Comparison of ENCODE assay signal across 1 cellular context in the genomic region with DNA sequence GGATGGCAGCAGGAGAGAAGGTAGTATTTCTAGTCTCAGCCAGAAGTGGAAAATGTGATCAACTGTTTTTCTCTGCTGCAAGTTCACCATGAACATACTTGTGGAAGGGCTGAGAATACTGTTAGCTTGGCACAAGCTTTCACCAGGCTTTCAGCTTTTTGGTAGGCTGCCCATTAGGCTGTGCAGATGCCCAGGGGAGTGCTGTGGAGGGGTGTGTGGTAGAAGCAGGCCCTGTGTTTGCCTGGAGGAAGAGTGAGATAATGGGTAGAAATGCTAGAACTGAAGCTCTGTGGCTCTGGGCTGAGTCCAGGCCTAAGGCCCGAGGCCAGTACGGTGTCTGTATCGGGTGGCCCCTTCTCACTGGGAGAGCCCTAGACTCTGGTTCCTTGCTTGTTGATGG.
TF ChIP-seq lines count a peak whose summit lies in the region.

No MANE protein-coding gene starts in this region.

TF ChIP-seq in K562, 482 proteins besides CTCF, POLR2A, EP300 and RAD21 (continued from another document):
- no peak for TF ChIP-seq SNRNP70 (optimal IDR thresholded peaks at IDR 0.05; ENCODE audit: low read depth, low read length)
- TF ChIP-seq, protein P1, sequence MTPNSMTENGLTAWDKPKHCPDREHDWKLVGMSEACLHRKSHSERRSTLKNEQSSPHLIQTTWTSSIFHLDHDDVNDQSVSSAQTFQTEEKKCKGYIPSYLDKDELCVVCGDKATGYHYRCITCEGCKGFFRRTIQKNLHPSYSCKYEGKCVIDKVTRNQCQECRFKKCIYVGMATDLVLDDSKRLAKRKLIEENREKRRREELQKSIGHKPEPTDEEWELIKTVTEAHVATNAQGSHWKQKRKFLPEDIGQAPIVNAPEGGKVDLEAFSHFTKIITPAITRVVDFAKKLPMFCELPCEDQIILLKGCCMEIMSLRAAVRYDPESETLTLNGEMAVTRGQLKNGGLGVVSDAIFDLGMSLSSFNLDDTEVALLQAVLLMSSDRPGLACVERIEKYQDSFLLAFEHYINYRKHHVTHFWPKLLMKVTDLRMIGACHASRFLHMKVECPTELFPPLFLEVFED (CRISPR knock-in tag; conservative IDR thresholded peaks at IDR 0.05): no peak
- no peak for TF ChIP-seq IFI16 (CRISPR knock-in tag; IDR thresholded peaks at IDR 0.05)
- no peak for TF ChIP-seq CBFB (CRISPR knock-in tag; IDR thresholded peaks at IDR 0.05)
- no peak for TF ChIP-seq STAT5B (CRISPR knock-in tag; IDR thresholded peaks at IDR 0.05)
